ENCODE assay signal across 13 cellular contexts in genomic region chr4:2442175-2442993, GRCh38. TPM values are rescaled to one million over a fixed set of nuclear protein-coding genes. Genes with fewer than 3 reads are reported as not detected.
DNase-seq lines count a peak whose midpoint lies in the region; ATAC-seq and TF ChIP-seq lines count a peak whose summit lies in the region.
"Had no signal": no experiment of that assay in that cellular context is flagged by ENCODE, and none has a peak within 500 bp of the region (broad histone marks: within the 10 kb centered on the region; RNA-seq: fewer than 3 reads in every experiment).

No MANE protein-coding gene starts in this region.

- H3K9me2 ChIP-seq in PC-9 (ENCODE audit: insufficient read depth), result no peaks in the 10 kb centered on the region

- CTCF ChIA-PET in Panc1 (lab: Charles Lee), result interaction anchor here (0.6 to 1.3 kb wide), 3 partner anchors 20 to 512 kb away, joined by 3 to 5 read pairs (median 5); no protein-coding TSS in a partner anchor
- CTCF ChIA-PET in PC-9 (lab: Charles Lee), result interaction anchor here (0.6 kb wide), 3 partner anchors 18 to 219 kb away, joined by 5 to 9 read pairs (median 9); no protein-coding TSS in a partner anchor

- no peak for DNase-seq in GM13977 (ENCODE audit: low spot score)
- peak; percentile 83 for DNase-seq in HuH-7 (ENCODE audit: low spot score)
- DNase-seq in Panc1 (ENCODE audit: low read depth, low spot score), result no peak
- DNase-seq in mesendoderm, result peak; percentile 46
- DNase-seq in PC-9, result no peak
- DNase-seq: cerebellar nuclear complex, DMS79 had no signal

- WGBS in mesendoderm (ENCODE audit: extremely low coverage, insufficient coverage, low lambda C conversion rate), result no CpG with 5 or more reads among the region's 20 CpGs

- no peak overlapping the region for H3K18ac ChIP-seq in mesendoderm (ENCODE audit: low read length)

- no peaks in the 10 kb centered on the region for H3K27me3 ChIP-seq in Panc1 (ENCODE audit: control insufficient read depth, insufficient read depth, low read length)
- no peaks in the 10 kb centered on the region for H3K27me3 ChIP-seq in mesendoderm (ENCODE audit: insufficient read depth, low read length, poor library complexity)
- peaks cover 23% of the 10 kb centered on the region for H3K27me3 ChIP-seq in PC-9 (ENCODE audit: insufficient read depth, low read depth)

- intact Hi-C loops in Panc1 (cut with micrococcal nuclease; ENCODE audit: unreplicated experiment), result no loop called here
- intact Hi-C loops in PC-9 (cut with micrococcal nuclease; ENCODE audit: unreplicated experiment), result loop anchor here (5.0 kb wide), 1 partner anchor 200 kb away; the partner anchor contains the start of genes HAUS3 and POLN

- H2BK15ac ChIP-seq in mesendoderm (replicated peaks; ENCODE audit: low read depth), result no peak overlapping the region

- no peaks in the 10 kb centered on the region for H3K4me1 ChIP-seq in Panc1 (ENCODE audit: control insufficient read depth, insufficient read depth, low read length)
- H3K4me1 ChIP-seq in mesendoderm (ENCODE audit: control insufficient read depth, low read depth, low read length), result peaks cover 2% of the 10 kb centered on the region
- no peaks in the 10 kb centered on the region for H3K4me1 ChIP-seq in PC-9 (replicated peaks; ENCODE audit: insufficient read depth)

- no peaks in the 10 kb centered on the region for H3F3A ChIP-seq in PC-9 (ENCODE audit: insufficient read depth, low read depth)

- in situ Hi-C loops in GM13977 (cut with MboI; ENCODE audit: low pct_unique_long_range_greater_than_20kb, low sequenced_read_pairs, unreplicated experiment) (no loop called here), Panc1 (cut with HindIII; ENCODE audit: low pct_unique_long_range_greater_than_20kb, low sequenced_read_pairs) (no loop called here)

- H3K27ac ChIP-seq in Panc1 (ENCODE audit: low read length), result no peak overlapping the region
- no peak overlapping the region for H3K27ac ChIP-seq in mesendoderm (ENCODE audit: low read depth, low read length)
- no peak overlapping the region for H3K27ac ChIP-seq in PC-9

- H3K9ac ChIP-seq in mesendoderm (ENCODE audit: low read length), result no peak overlapping the region

- TF ChIP-seq CTCF in GM13977 (IDR thresholded peaks at IDR 0.05; ENCODE audit: extremely low read depth, insufficient read depth, missing control alignments) (peak; percentile 4), Panc1 (IDR thresholded peaks at IDR 0.05) (no peak), PC-9 (conservative IDR thresholded peaks at IDR 0.05) (no peak)

- POLR2A ChIA-PET in Panc1 (lab: Charles Lee) (no interaction called here), PC-9 (lab: Charles Lee; ENCODE audit: unreplicated experiment) (interaction anchor here (0.5 kb wide), 1 partner anchor 53 kb away, joined by 9 read pairs; no protein-coding TSS in a partner anchor)

- H3K36me3 ChIP-seq in Panc1 (ENCODE audit: control insufficient read depth, insufficient read depth, low read length) (no peaks in the 10 kb centered on the region), mesendoderm (ENCODE audit: control insufficient read depth, insufficient read depth, low read length) (no peaks in the 10 kb centered on the region), PC-9 (ENCODE audit: low read depth) (no peaks in the 10 kb centered on the region)

- peak; percentile 52 for ATAC-seq in Panc1
- ATAC-seq in GM21737 (IDR thresholded peaks at IDR 0.05; ENCODE audit: unreplicated experiment), result no peak
- no peak for ATAC-seq in GM21526 (IDR thresholded peaks at IDR 0.05; ENCODE audit: low FRiP score, unreplicated experiment)

- H3K4me3 ChIP-seq in Panc1 (ENCODE audit: low read depth in 2 of 2, low read length in 2 of 2), result no peak overlapping the region
- no peak overlapping the region for H3K4me3 ChIP-seq in mesendoderm (ENCODE audit: low read length)
- H3K4me3 ChIP-seq in PC-9, result no peak overlapping the region

- H2BK5ac ChIP-seq in mesendoderm (ENCODE audit: low read length), result no peak overlapping the region

- H3K79me2 ChIP-seq in mesendoderm (ENCODE audit: control insufficient read depth, insufficient read depth, low read length) (no peaks in the 10 kb centered on the region), PC-9 (ENCODE audit: low read depth) (no peaks in the 10 kb centered on the region)

- H2BK120ac ChIP-seq in mesendoderm (ENCODE audit: low read depth, low read length), result no peak overlapping the region

- no peak overlapping the region for H2AK5ac ChIP-seq in mesendoderm (ENCODE audit: low read length)

- no peak overlapping the region for H2AFZ ChIP-seq in PC-9

- no peak overlapping the region for H4K8ac ChIP-seq in mesendoderm (ENCODE audit: low read depth, low read length)

- no peak overlapping the region for H3K56ac ChIP-seq in mesendoderm (ENCODE audit: low read length)

- no peak overlapping the region for H3K4ac ChIP-seq in mesendoderm (ENCODE audit: low read depth, low read length)

- H3K23ac ChIP-seq in mesendoderm (ENCODE audit: low read length), result no peak overlapping the region

- no peaks in the 10 kb centered on the region for H3K79me1 ChIP-seq in mesendoderm (ENCODE audit: low read length)

- no peak overlapping the region for H4K5ac ChIP-seq in mesendoderm (ENCODE audit: low read length)

- no peak overlapping the region for H3K4me2 ChIP-seq in mesendoderm (ENCODE audit: low read length)
- no peak overlapping the region for H3K4me2 ChIP-seq in PC-9

- no peaks in the 10 kb centered on the region for H3K9me3 ChIP-seq in Panc1 (ENCODE audit: control insufficient read depth, insufficient read depth, low read depth, low read length)
- no peaks in the 10 kb centered on the region for H3K9me3 ChIP-seq in PC-9 (ENCODE audit: insufficient read depth, low read depth)

- no peaks in the 10 kb centered on the region; the same call in 1 of the 2 replicates for H4K20me1 ChIP-seq in PC-9 (ENCODE audit: insufficient read depth)

- BruUV-seq in Panc1 (replicated peaks; lab: Mats Ljungman, UMichigan) (no TSS peak), PC-9 (replicated peaks; lab: Mats Ljungman, UMichigan) (no TSS peak)

RNA-seq across cellular contexts. Expression of gene CFAP99, which starts 23.6 kb away (rescaled TPM):
- total RNA-seq in Panc1 (2021; ENCODE audit: unreplicated experiment) (0.33 TPM), PC-9 (2021) (0.48 and 0.85 TPM in 2 replicates)
- polyA plus RNA-seq in Panc1 (2012; ENCODE audit: insufficient read length), result 0.21 TPM
- polyA plus RNA-seq in mesendoderm (2013, experiment 1 of 2), result 0.11 TPM
- polyA plus RNA-seq in mesendoderm (2013, experiment 2 of 2), result 0.13 TPM
- total RNA-seq: activated CD8-positive, alpha-beta T cell treated with anti-CD3 and anti-CD28 coated beads, Interleukin-2, amount 10 ng/mL, durations not matched to agents 7 days and 5 days; HT-29; mammary epithelial cell; myocyte had no signal
- polyA plus RNA-seq: mammary epithelial cell had no signal

RNA-seq across cellular contexts. Expression of gene ZFYVE28, which starts 23.9 kb away (rescaled TPM):
- 11.9 TPM for total RNA-seq in Panc1 (2021; ENCODE audit: unreplicated experiment)
- polyA plus RNA-seq in Panc1 (2012; ENCODE audit: insufficient read length), result 13.0 TPM
- polyA plus RNA-seq in mesendoderm (2013, experiment 1 of 2), result 1.5 TPM
- 1.4 TPM for polyA plus RNA-seq in mesendoderm (2013, experiment 2 of 2)
- 12.9 and 13.6 TPM in 2 replicates for total RNA-seq in PC-9 (2021)

RNA-seq across cellular contexts. Expression of gene RNF4, which starts 26.5 kb away (rescaled TPM):
- total RNA-seq in Panc1 (2021; ENCODE audit: unreplicated experiment) (55.0 TPM), PC-9 (2021) (63.5 and 95.4 TPM in 2 replicates)
- polyA plus RNA-seq in Panc1 (2012; ENCODE audit: insufficient read length), result 59.0 TPM
- 57.6 TPM for polyA plus RNA-seq in mesendoderm (2013, experiment 1 of 2)
- polyA plus RNA-seq in mesendoderm (2013, experiment 2 of 2), result 56.5 TPM

Comparison
In these comparisons a context has a peak if more than half of its experiments do, and no peak if none do; other contexts are left out.
1. DNase-seq: peak in HuH-7 (single experiment) and mesendoderm (single experiment); none in GM13977 (single experiment), Panc1 (single experiment) and PC-9 (0 of 2).